Comparison of ENCODE assay signal across 8 cellular contexts in genomic region chr2:85585781-85586105, GRCh38. TPM values are rescaled to one million over a fixed set of nuclear protein-coding genes. Genes with fewer than 3 reads are reported as not detected.
DNase-seq lines count a peak whose midpoint lies in the region; ATAC-seq and TF ChIP-seq lines count a peak whose summit lies in the region.

No MANE protein-coding gene starts in this region.

- H3K9me3 ChIP-seq in neural progenitor cell (ENCODE audit: low read depth), result no peaks in the 10 kb centered on the region

- no peaks in the 10 kb centered on the region for H3K36me3 Mint-ChIP-seq in chondrocyte (ENCODE audit: low read depth)
- peaks cover 2% of the 10 kb centered on the region for H3K36me3 Mint-ChIP-seq in neural progenitor cell

- no peaks in the 10 kb centered on the region for H3K79me2 ChIP-seq in neural progenitor cell (ENCODE audit: low read depth)

- H3K4me1 Mint-ChIP-seq in chondrocyte (ENCODE audit: low read depth) (peaks cover 27% of the 10 kb centered on the region), neural progenitor cell (peaks cover 40% of the 10 kb centered on the region)

- H3K27ac ChIP-seq in neural progenitor cell, result no peak overlapping the region

- H3K9ac ChIP-seq in neural progenitor cell, result no peak overlapping the region

- DNase-seq in CD1c-positive myeloid dendritic cell (ENCODE audit: extremely low spot score), result peak; percentile 19
- peak; percentile 46 for DNase-seq in LoVo (ENCODE audit: low spot score)
- DNase-seq in chondrocyte (ENCODE audit: low spot score), result no peak
- DNase-seq in neural progenitor cell (ENCODE audit: low spot score), result no peak
- DNase-seq in nucleus accumbens (lab: John Stamatoyannopoulos, UW), result no peak

- no peak overlapping the region for H2AFZ ChIP-seq in neural progenitor cell (replicated peaks)

- peak overlapping the region; percentile 67 for H3K27ac Mint-ChIP-seq in chondrocyte (ENCODE audit: unreplicated experiment)
- peak overlapping the region; percentile 22 for H3K27ac Mint-ChIP-seq in neural progenitor cell

- H3K9me3 Mint-ChIP-seq in chondrocyte (ENCODE audit: low read depth), result no peaks in the 10 kb centered on the region
- H3K9me3 Mint-ChIP-seq in neural progenitor cell, result no peaks in the 10 kb centered on the region

- ATAC-seq in HG03354 (IDR thresholded peaks at IDR 0.05; ENCODE audit: poor library complexity, severe bottlenecking, unreplicated experiment) (no peak), GM21737 (IDR thresholded peaks at IDR 0.05; ENCODE audit: unreplicated experiment) (no peak), HG03457 (IDR thresholded peaks at IDR 0.05; ENCODE audit: unreplicated experiment) (no peak)

- no peaks in the 10 kb centered on the region for H3K36me3 ChIP-seq in neural progenitor cell

- H3K27me3 ChIP-seq in neural progenitor cell, result peaks cover 98% of the 10 kb centered on the region

- no peak overlapping the region for H3K4me3 Mint-ChIP-seq in chondrocyte (ENCODE audit: unreplicated experiment)
- no peak overlapping the region for H3K4me3 Mint-ChIP-seq in neural progenitor cell

- H3F3A ChIP-seq in neural progenitor cell (ENCODE audit: low read depth), result no peaks in the 10 kb centered on the region

- H4K20me1 ChIP-seq in neural progenitor cell (ENCODE audit: low read depth), result no peaks in the 10 kb centered on the region

- TF ChIP-seq CTCF in chondrocyte (IDR thresholded peaks at IDR 0.05) (no peak), neural progenitor cell (IDR thresholded peaks at IDR 0.05) (no peak)

- H3K27me3 Mint-ChIP-seq in chondrocyte (ENCODE audit: low read depth) (no peaks in the 10 kb centered on the region), neural progenitor cell (ENCODE audit: insufficient read depth, low read depth) (no peaks in the 10 kb centered on the region)

- no peaks in the 10 kb centered on the region for H3K4me1 ChIP-seq in neural progenitor cell

- no peak overlapping the region for H3K4me3 ChIP-seq in neural progenitor cell

- H3K4me2 ChIP-seq in neural progenitor cell, result no peak overlapping the region

RNA-seq across cellular contexts. Expression of gene VAMP5, which starts 1.5 kb away (rescaled TPM):
- 1.8 to 2.4 TPM in 2 of 3 replicates, not detected in the other for total RNA-seq in chondrocyte
- total RNA-seq in neural progenitor cell (ENCODE audit: low replicate concordance), result not detected in 2 replicates

RNA-seq across cellular contexts. Expression of gene VAMP8, which starts 8.4 kb away (rescaled TPM):
- total RNA-seq in chondrocyte, result 1.6 to 2.4 TPM (median 2.1 TPM) in 3 replicates
- total RNA-seq in neural progenitor cell (ENCODE audit: low replicate concordance), result 0.52 and 2.4 TPM in 2 replicates

RNA-seq across cellular contexts. Expression of gene RNF181, which starts 9.8 kb away (rescaled TPM):
- total RNA-seq in chondrocyte, result 76.3 to 93.9 TPM (median 89.4 TPM) in 3 replicates
- total RNA-seq in neural progenitor cell (ENCODE audit: low replicate concordance), result 81.3 and 113 TPM in 2 replicates

RNA-seq across cellular contexts. Expression of gene TMEM150A, which starts 16.8 kb away (rescaled TPM):
- total RNA-seq in chondrocyte (17.1 to 19.9 TPM (median 17.9 TPM) in 3 replicates), neural progenitor cell (ENCODE audit: low replicate concordance) (7.2 and 12.5 TPM in 2 replicates)

RNA-seq across cellular contexts. Expression of gene GGCX, which starts 24.4 kb away (rescaled TPM):
- total RNA-seq in chondrocyte, result 55.7 to 78.6 TPM (median 58.6 TPM) in 3 replicates
- 29.7 and 41.7 TPM in 2 replicates for total RNA-seq in neural progenitor cell (ENCODE audit: low replicate concordance)

Comparison
In these comparisons a context has a peak if more than half of its experiments do, and no peak if none do; other contexts are left out.
1. DNase-seq: peak in CD1c-positive myeloid dendritic cell (single experiment) and LoVo (single experiment); none in chondrocyte (single experiment), neural progenitor cell (single experiment) and nucleus accumbens (0 of 56).